In genomic region chr2:102081600-102081999, GRCh38 we compare ENCODE assay signal across 1 cellular context.
TF ChIP-seq lines count a peak whose summit lies in the region.

No MANE protein-coding gene starts in this region.

TF ChIP-seq in HepG2, 621 proteins besides CTCF, POLR2A, EP300 and RAD21 (continued from another document):
- TF ChIP-seq STAT6 (CRISPR knock-in tag; IDR thresholded peaks at IDR 0.05; ENCODE audit: borderline replicate concordance) (no peak), CREM (IDR thresholded peaks at IDR 0.05) (no peak), CREM (CRISPR knock-in tag; IDR thresholded peaks at IDR 0.05) (no peak), ZNF260 (CRISPR knock-in tag; IDR thresholded peaks at IDR 0.05; ENCODE audit: borderline replicate concordance, low read depth) (no peak), FOXK1 (CRISPR knock-in tag; IDR thresholded peaks at IDR 0.05; ENCODE audit: borderline replicate concordance, low read depth) (no peak)
